ENCODE assay signal across 21 cellular contexts in genomic region chrX:9433596-9433995, GRCh38.
"Had no signal": no experiment of that assay in that cellular context is flagged by ENCODE, and none has a peak within 500 bp of the region (broad histone marks: within the 10 kb centered on the region; RNA-seq: fewer than 3 reads in every experiment).

No MANE protein-coding gene starts in this region.

- ATAC-seq: activated naive CD4-positive, alpha-beta T cell treated with anti-CD3 and anti-CD28 coated beads, Interleukin-2, amount 50 U/mL, for 72 hours; body of pancreas; heart right ventricle; left ventricle myocardium superior; right cardiac atrium had no signal

- DNase-seq: activated CD4-positive, alpha-beta T cell treated with anti-CD3 and anti-CD28 coated beads for 1 hour; activated CD4-positive, alpha-beta T cell treated with anti-CD3 and anti-CD28 coated beads, Interleukin-2, amount 50 U/mL, for 4 hours; activated gamma-delta T cell; adrenal gland; body of pancreas; endodermal cell; foreskin melanocyte; heart right ventricle; left ventricle myocardium superior; right cardiac atrium; small intestine; stimulated activated CD4-positive, alpha-beta T cell treated with anti-CD3 and anti-CD28 coated beads, Interleukin-15, amount 100 ng/mL, for 24 hours; stimulated activated CD4-positive, alpha-beta T cell treated with anti-CD3 and anti-CD28 coated beads, Interleukin-2, amount 100 ng/mL, for 48 hours; stomach; SW 1271; T-helper 2 cell; testis; upper lobe of left lung had no signal

- H3K27ac ChIP-seq: adrenal gland, body of pancreas, epithelial cell of prostate, heart right ventricle, stomach, testis, upper lobe of left lung, VCaP had no signal

- H3K36me3 ChIP-seq: adrenal gland, heart right ventricle, stomach, upper lobe of left lung had no signal

- H3K4me1 ChIP-seq: adrenal gland, body of pancreas, heart right ventricle, stomach, testis, upper lobe of left lung had no signal

- H3K9me3 ChIP-seq: adrenal gland, body of pancreas, heart right ventricle, stomach, testis, upper lobe of left lung had no signal

- H3K4me3 ChIP-seq: adrenal gland, body of pancreas, heart right ventricle, stomach, testis, upper lobe of left lung had no signal

- H3K27me3 ChIP-seq: adrenal gland, body of pancreas, stomach, testis, upper lobe of left lung had no signal
